28 cellular contexts compared by ENCODE assay signal in the genomic region with DNA sequence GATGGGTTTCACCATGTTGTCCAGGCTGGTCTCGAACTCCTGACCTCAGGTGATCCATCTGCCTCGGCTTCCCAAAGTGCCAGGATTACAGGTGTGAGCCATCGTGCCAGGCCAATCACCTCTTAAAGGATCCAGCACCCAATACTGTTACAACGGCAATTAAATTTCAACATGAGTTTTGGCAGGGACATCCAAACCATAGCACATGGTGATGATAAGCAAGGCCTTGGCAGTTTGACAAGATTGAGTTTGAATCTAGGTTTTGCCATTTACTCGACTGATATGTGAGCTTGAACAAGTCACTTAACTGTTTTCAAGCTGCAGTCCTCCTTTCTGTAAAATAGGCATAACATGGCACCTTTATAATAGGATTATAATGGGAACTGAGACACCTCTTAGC.
"Had no signal": no experiment of that assay in that cellular context is flagged by ENCODE, and none has a peak within 500 bp of the region (broad histone marks: within the 10 kb centered on the region; RNA-seq: fewer than 3 reads in every experiment).

No MANE protein-coding gene starts in this region.

- H3K36me3 Mint-ChIP-seq: natural killer cell had no signal

- H3K4me3 Mint-ChIP-seq: natural killer cell; stimulated activated naive B cell treated with anti-CD40 and anti-IgM and Interleukin-4, amounts not matched to agents 10 μg/mL and 1 μg/mL and 100 μg/mL, for 72 hours; stimulated activated naive CD8-positive, alpha-beta T cell treated with anti-CD3 and anti-CD28 coated beads, Interleukin-15, Interleukin-2, amounts not matched to agents 100 ng/mL and 50 ng/mL, for 24 hours had no signal

- H3K27me3 Mint-ChIP-seq: stimulated activated naive B cell treated with anti-CD40 and anti-IgM and Interleukin-4, amounts not matched to agents 10 μg/mL and 1 μg/mL and 100 μg/mL, for 72 hours; stimulated activated naive CD8-positive, alpha-beta T cell treated with anti-CD3 and anti-CD28 coated beads, Interleukin-15, Interleukin-2, amounts not matched to agents 100 ng/mL and 50 ng/mL, for 24 hours had no signal

- DNase-seq: colonic mucosa; dermis blood vessel endothelial cell; effector memory CD4-positive, alpha-beta T cell; foreskin melanocyte; glutamatergic neuron; heart right ventricle; hippocampal formation; islet precursor cell; kidney glomerular epithelial cell; left colon; left ventricle myocardium superior; lower lobe of right lung; natural killer cell; occipital lobe; ovary; posterior cingulate gyrus; psoas muscle; right cardiac atrium; spleen; stimulated activated CD4-positive, alpha-beta T cell treated with anti-CD3 and anti-CD28 coated beads, Interleukin-2, amount 100 ng/mL, for 48 hours; stimulated activated naive B cell treated with anti-CD40 and anti-IgM and Interleukin-4, amounts not matched to agents 10 μg/mL and 1 μg/mL and 100 μg/mL, for 72 hours; upper lobe of left lung had no signal

- H3K4me1 ChIP-seq: colonic mucosa, heart right ventricle, lower lobe of right lung, psoas muscle, spleen, tibial nerve, upper lobe of left lung had no signal

- ATAC-seq: heart right ventricle; left colon; left ventricle myocardium superior; lower lobe of right lung; natural killer cell; psoas muscle; right cardiac atrium; stimulated activated naive B cell treated with anti-CD40 and anti-IgM and Interleukin-4, amounts not matched to agents 10 μg/mL and 1 μg/mL and 100 μg/mL, for 72 hours had no signal

- H3K27ac Mint-ChIP-seq: natural killer cell; stimulated activated naive B cell treated with anti-CD40 and anti-IgM and Interleukin-4, amounts not matched to agents 10 μg/mL and 1 μg/mL and 100 μg/mL, for 72 hours; stimulated activated naive CD8-positive, alpha-beta T cell treated with anti-CD3 and anti-CD28 coated beads, Interleukin-15, Interleukin-2, amounts not matched to agents 100 ng/mL and 50 ng/mL, for 24 hours had no signal

- H3K36me3 ChIP-seq: colonic mucosa, heart right ventricle, lower lobe of right lung, ovary, spleen, thoracic aorta, upper lobe of left lung had no signal

- H3K27ac ChIP-seq: colonic mucosa, heart right ventricle, lower lobe of right lung, ovary, psoas muscle, skin epidermis, spleen, thoracic aorta, tibial nerve, upper lobe of left lung had no signal

- H3K4me3 ChIP-seq: colonic mucosa, heart right ventricle, lower lobe of right lung, ovary, psoas muscle, skin epidermis, spleen, thoracic aorta, tibial nerve, upper lobe of left lung had no signal

- FAIRE-seq: endothelial cell of umbilical vein, urothelium cell line had no signal

- H3K27me3 ChIP-seq: colonic mucosa, ovary, spleen, tibial nerve, upper lobe of left lung had no signal

- H3K9me3 ChIP-seq: colonic mucosa, lower lobe of right lung, ovary, thoracic aorta had no signal

- H3K9me3 Mint-ChIP-seq: stimulated activated naive CD8-positive, alpha-beta T cell treated with anti-CD3 and anti-CD28 coated beads, Interleukin-15, Interleukin-2, amounts not matched to agents 100 ng/mL and 50 ng/mL, for 24 hours had no signal
